Comparison of ENCODE assay signal across 14 cellular contexts in the genomic region with DNA sequence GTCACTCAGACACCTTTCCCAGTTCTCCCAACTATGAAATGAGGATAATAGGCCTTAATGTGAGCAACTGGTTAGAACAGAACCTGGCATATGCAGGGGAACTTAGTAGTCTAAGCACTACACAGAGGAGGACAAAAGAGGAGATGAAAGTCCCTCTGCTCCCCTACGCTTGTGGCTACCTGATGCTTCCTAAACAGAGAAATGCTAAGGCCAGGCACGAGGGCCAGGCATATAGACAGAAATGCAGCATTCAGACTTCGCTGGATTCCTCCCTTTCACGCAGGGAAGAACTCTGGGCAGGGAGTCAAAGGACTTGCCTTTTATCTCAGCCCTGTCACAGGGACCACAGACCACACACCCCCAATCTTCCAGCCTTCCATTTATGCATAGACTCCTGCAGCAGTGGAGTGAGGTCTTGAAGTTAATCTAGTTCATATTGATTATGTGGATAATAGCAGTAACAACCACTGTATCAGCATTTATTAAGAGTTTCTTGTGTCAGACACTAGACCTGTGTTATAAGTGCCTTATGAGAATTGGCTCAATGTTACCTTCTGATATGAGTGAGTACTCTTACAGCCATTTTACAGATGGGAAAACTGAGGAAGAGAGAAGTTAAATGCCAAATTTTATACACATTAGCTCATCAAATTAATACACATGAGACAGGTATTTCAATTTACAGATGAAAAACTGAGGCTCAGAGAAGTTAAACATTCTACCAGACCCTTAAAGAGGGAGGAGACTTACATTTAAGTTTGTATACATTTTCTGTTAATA. TPM values are rescaled to one million over a fixed set of nuclear protein-coding genes. Genes with fewer than 3 reads are reported as not detected.
A peak's percentile ranks its signal among the peaks of the same experiment; 100 is the strongest.
DNase-seq lines count a peak whose midpoint lies in the region; ATAC-seq and TF ChIP-seq lines count a peak whose summit lies in the region.
"Had no signal": no experiment of that assay in that cellular context is flagged by ENCODE, and none has a peak within 500 bp of the region (broad histone marks: within the 10 kb centered on the region; RNA-seq: fewer than 3 reads in every experiment).

No MANE protein-coding gene starts in this region.

- no peak overlapping the region for H2AFZ ChIP-seq in HCT116 (ENCODE audit: low read depth, low read length, poor library complexity, severe bottlenecking)

- TF ChIP-seq RAD21 in HCT116 (IDR thresholded peaks at IDR 0.05; ENCODE audit: low read depth) = no peak

- POLR2A ChIA-PET in HCT116 (lab: Charles Lee) = no interaction called here

- DNase-seq in HCT116 (ENCODE audit: low read depth, low spot score) (no peak), astrocyte of the hippocampus (ENCODE audit: low read depth, low spot score) (peak; percentile 19), type B pancreatic cell (ENCODE audit: extremely low spot score, unreplicated experiment) (no peak), KBM-7 (no peak)
- DNase-seq: C1 segment of cervical spinal cord, HCEC 1CT, NCI-H1092 treated with DMSO at 0.1 percent for 48 hours, NCI-H1694, NCI-H2107, NCI-H345, NCI-H526 treated with DMSO at 0.1 percent for 48 hours had no signal

- H3K27ac Mint-ChIP-seq in type B pancreatic cell = peak overlapping the region; percentile 32

- H3K27me3 ChIP-seq in HCT116 (ENCODE audit: insufficient read depth, low read length) (no peaks in the 10 kb centered on the region), mucosa of rectum (ENCODE audit: control insufficient read depth in 2 of 2, insufficient read depth in 2 of 2, low read length in 2 of 2) (no peaks in the 10 kb centered on the region)

- BruUV-seq in HCT116 (replicated peaks; lab: Mats Ljungman, UMichigan) = no TSS peak

- peaks cover 10% of the 10 kb centered on the region in 2 experiments; a peak in 3 of 4 replicates for H3K4me1 ChIP-seq in HCT116 (ENCODE audit: control insufficient read depth in 1 of 2, insufficient read depth in 2 of 2, low read length in 2 of 2)
- peaks cover 7 to 16% of the 10 kb centered on the region in 2 donors for H3K4me1 ChIP-seq in mucosa of rectum (ENCODE audit: control insufficient read depth in 2 of 2, insufficient read depth in 2 of 2, low read length in 2 of 2)

- H3K4me2 ChIP-seq in HCT116 (ENCODE audit: low read length) = peak overlapping the region; percentile 10; the same call in 1 of the 2 replicates

- H3K27me3 Mint-ChIP-seq in type B pancreatic cell = no peaks in the 10 kb centered on the region

- ATAC-seq in HCT116 (no peak), GM21390 (IDR thresholded peaks at IDR 0.05; ENCODE audit: unreplicated experiment) (no peak), GM21367 (IDR thresholded peaks at IDR 0.05; ENCODE audit: unreplicated experiment) (no peak)

- intact Hi-C loops in HCT116 (cut with micrococcal nuclease) = no loop called here

- CTCF ChIA-PET in HCT116 (lab: Charles Lee) = no interaction called here

- H3K9ac ChIP-seq in HCT116 (ENCODE audit: low read length) = no peak overlapping the region
- peak overlapping the region in 1 of 2 donors; percentile 49 for H3K9ac ChIP-seq in mucosa of rectum (ENCODE audit: low read depth in 1 of 2, low read length in 2 of 2)

- H3K79me2 ChIP-seq in HCT116 (ENCODE audit: insufficient read depth, low read length) = no peaks in the 10 kb centered on the region

- no peaks in the 10 kb centered on the region for H3K9me2 ChIP-seq in HCT116 (ENCODE audit: insufficient read depth)

- H3K36me3 Mint-ChIP-seq in type B pancreatic cell = no peaks in the 10 kb centered on the region

- H3K27ac ChIP-seq in HCT116 (ENCODE audit: low read depth, low read length) = no peak overlapping the region
- H3K27ac ChIP-seq in mucosa of rectum (ENCODE audit: low read depth in 2 of 2, low read length in 2 of 2) = peak overlapping the region; percentile 64 to 88

- RAD21 ChIA-PET in HCT116 (lab: Charles Lee; ENCODE audit: low non-redundant PET in 1 of 2, low total read pairs in 2 of 2, uncharacterized antibody in 2 of 2, unreplicated experiment in 2 of 2) = interaction anchor here in 1 of 2 experiments (0.7 kb wide), 1 partner anchor 54 kb away, joined by 4 read pairs; no protein-coding TSS in a partner anchor

- H4K20me1 ChIP-seq in HCT116 (ENCODE audit: insufficient read depth) = no peaks in the 10 kb centered on the region

- H3K4me3 ChIP-seq in HCT116 (replicated peaks in 1 of 2; ENCODE audit: low read depth in 1 of 2, low read length in 2 of 2) = no peak overlapping the region
- no peak overlapping the region for H3K4me3 ChIP-seq in mucosa of rectum (ENCODE audit: low read length in 2 of 2)

- H3K9me3 ChIP-seq in HCT116 (ENCODE audit: control insufficient read depth in 1 of 2, insufficient read depth in 1 of 2, low read depth in 1 of 2, low read length in 2 of 2) = no peaks in the 10 kb centered on the region
- no peaks in the 10 kb centered on the region for H3K9me3 ChIP-seq in mucosa of rectum (ENCODE audit: control insufficient read depth in 2 of 2, low read length in 2 of 2)

- no peak for TF ChIP-seq CTCF in HCT116 (IDR thresholded peaks at IDR 0.05 in 2 of 3, conservative IDR thresholded peaks at IDR 0.05 in 1 of 3; ENCODE audit: borderline replicate concordance in 1 of 3, insufficient read depth in 1 of 3, low read depth in 2 of 3, low read length in 2 of 3)
- TF ChIP-seq CTCF in type B pancreatic cell (conservative IDR thresholded peaks at IDR 0.05) = no peak

- H3K36me3 ChIP-seq in HCT116 (ENCODE audit: control insufficient read depth in 1 of 2, insufficient read depth in 2 of 2, low read length in 2 of 2) (no peaks in the 10 kb centered on the region), mucosa of rectum (ENCODE audit: control insufficient read depth in 2 of 2, insufficient read depth in 2 of 2, low read length in 2 of 2) (no peaks in the 10 kb centered on the region)

- TF ChIP-seq POLR2A in HCT116 (IDR thresholded peaks at IDR 0.05; ENCODE audit: borderline replicate concordance, extremely low read depth, insufficient read depth, insufficient read length) = no peak

- H3K4me3 Mint-ChIP-seq in type B pancreatic cell = no peak overlapping the region

- in situ Hi-C loops in KBM-7 (cut with MboI; ENCODE audit: low pct_unique_long_range_greater_than_20kb, low sequenced_read_pairs) = no loop called here

- no peaks in the 10 kb centered on the region for H3K9me3 Mint-ChIP-seq in type B pancreatic cell

- peaks cover 28% of the 10 kb centered on the region for H3K4me1 Mint-ChIP-seq in type B pancreatic cell (ENCODE audit: unreplicated experiment)

TF ChIP-seq in HCT116, 20 proteins besides CTCF, POLR2A, EP300 and RAD21 (continues in another document):
- TF ChIP-seq EZH2phosphoT487 (IDR thresholded peaks at IDR 0.05; ENCODE audit: borderline replicate concordance) = no peak
- TF ChIP-seq SP1 (IDR thresholded peaks at IDR 0.05; ENCODE audit: low read depth) = no peak
- no peak for TF ChIP-seq CBX3 (IDR thresholded peaks at IDR 0.05; ENCODE audit: low read depth)
- TF ChIP-seq ZNF274 (IDR thresholded peaks at IDR 0.05; ENCODE audit: low read depth, low read length) = no peak
- TF ChIP-seq YY1 (IDR thresholded peaks at IDR 0.05; ENCODE audit: extremely low read depth, insufficient replicate concordance, low read depth, low read length) = no peak
- TF ChIP-seq, protein P1, sequence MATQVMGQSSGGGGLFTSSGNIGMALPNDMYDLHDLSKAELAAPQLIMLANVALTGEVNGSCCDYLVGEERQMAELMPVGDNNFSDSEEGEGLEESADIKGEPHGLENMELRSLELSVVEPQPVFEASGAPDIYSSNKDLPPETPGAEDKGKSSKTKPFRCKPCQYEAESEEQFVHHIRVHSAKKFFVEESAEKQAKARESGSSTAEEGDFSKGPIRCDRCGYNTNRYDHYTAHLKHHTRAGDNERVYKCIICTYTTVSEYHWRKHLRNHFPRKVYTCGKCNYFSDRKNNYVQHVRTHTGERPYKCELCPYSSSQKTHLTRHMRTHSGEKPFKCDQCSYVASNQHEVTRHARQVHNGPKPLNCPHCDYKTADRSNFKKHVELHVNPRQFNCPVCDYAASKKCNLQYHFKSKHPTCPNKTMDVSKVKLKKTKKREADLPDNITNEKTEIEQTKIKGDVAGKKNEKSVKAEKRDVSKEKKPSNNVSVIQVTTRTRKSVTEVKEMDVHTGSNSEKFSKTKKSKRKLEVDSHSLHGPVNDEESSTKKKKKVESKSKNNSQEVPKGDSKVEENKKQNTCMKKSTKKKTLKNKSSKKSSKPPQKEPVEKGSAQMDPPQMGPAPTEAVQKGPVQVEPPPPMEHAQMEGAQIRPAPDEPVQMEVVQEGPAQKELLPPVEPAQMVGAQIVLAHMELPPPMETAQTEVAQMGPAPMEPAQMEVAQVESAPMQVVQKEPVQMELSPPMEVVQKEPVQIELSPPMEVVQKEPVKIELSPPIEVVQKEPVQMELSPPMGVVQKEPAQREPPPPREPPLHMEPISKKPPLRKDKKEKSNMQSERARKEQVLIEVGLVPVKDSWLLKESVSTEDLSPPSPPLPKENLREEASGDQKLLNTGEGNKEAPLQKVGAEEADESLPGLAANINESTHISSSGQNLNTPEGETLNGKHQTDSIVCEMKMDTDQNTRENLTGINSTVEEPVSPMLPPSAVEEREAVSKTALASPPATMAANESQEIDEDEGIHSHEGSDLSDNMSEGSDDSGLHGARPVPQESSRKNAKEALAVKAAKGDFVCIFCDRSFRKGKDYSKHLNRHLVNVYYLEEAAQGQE (IDR thresholded peaks at IDR 0.05; ENCODE audit: low read depth) = no peak
- TF ChIP-seq, protein P2, sequence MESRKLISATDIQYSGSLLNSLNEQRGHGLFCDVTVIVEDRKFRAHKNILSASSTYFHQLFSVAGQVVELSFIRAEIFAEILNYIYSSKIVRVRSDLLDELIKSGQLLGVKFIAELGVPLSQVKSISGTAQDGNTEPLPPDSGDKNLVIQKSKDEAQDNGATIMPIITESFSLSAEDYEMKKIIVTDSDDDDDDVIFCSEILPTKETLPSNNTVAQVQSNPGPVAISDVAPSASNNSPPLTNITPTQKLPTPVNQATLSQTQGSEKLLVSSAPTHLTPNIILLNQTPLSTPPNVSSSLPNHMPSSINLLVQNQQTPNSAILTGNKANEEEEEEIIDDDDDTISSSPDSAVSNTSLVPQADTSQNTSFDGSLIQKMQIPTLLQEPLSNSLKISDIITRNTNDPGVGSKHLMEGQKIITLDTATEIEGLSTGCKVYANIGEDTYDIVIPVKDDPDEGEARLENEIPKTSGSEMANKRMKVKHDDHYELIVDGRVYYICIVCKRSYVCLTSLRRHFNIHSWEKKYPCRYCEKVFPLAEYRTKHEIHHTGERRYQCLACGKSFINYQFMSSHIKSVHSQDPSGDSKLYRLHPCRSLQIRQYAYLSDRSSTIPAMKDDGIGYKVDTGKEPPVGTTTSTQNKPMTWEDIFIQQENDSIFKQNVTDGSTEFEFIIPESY (IDR thresholded peaks at IDR 0.05; ENCODE audit: extremely low read depth, insufficient replicate concordance, low read length) = no peak
- TF ChIP-seq, protein P3, sequence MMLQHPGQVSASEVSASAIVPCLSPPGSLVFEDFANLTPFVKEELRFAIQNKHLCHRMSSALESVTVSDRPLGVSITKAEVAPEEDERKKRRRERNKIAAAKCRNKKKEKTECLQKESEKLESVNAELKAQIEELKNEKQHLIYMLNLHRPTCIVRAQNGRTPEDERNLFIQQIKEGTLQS (IDR thresholded peaks at IDR 0.05) = no peak
- TF ChIP-seq EZH2 (IDR thresholded peaks at IDR 0.05) = no peak
- no peak for TF ChIP-seq ELF1 (IDR thresholded peaks at IDR 0.05; ENCODE audit: borderline replicate concordance, low read depth)

RNA-seq across cellular contexts. Expression of a gene that starts 27.0 kb away (rescaled TPM):
- 22.3 TPM for total RNA-seq in HCT116 (2021; ENCODE audit: unreplicated experiment)
- 21.5 and 22.3 TPM in 2 replicates for polyA plus RNA-seq in HCT116 (2012)
- 26.3 and 47.8 TPM in 2 replicates for total RNA-seq in type B pancreatic cell (ENCODE audit: low replicate concordance)
